8 cellular contexts compared by ENCODE assay signal in genomic region chr18:6885992-6886823, GRCh38.
A peak's percentile ranks its signal among the peaks of the same experiment; 100 is the strongest.
DNase-seq lines count a peak whose midpoint lies in the region; ATAC-seq and FAIRE-seq lines count a peak whose summit lies in the region.

No MANE protein-coding gene starts in this region.

- DNase-seq in GDM1 (lab: John Stamatoyannopoulos, UW) (peak; percentile 18), HuH-7 (ENCODE audit: low spot score) (peak; percentile 40), RKO (ENCODE audit: low spot score) (peak; percentile 62), lung microvascular endothelial cell (ENCODE audit: low read depth in 2 of 2) (peak; percentile 50 to 71)
- DNase-seq in activated CD8-positive, alpha-beta memory T cell treated with anti-CD3 and anti-CD28 coated beads, Interleukin-2, amount 50 U/mL, for 4 hours: no peak

- FAIRE-seq in endometrium (lab: Jason Lieb, UNC): peak; percentile 93

- no peak for ATAC-seq in HG03520 (IDR thresholded peaks at IDR 0.05; ENCODE audit: unreplicated experiment)
- no peak for ATAC-seq in GM19463 (IDR thresholded peaks at IDR 0.05; ENCODE audit: unreplicated experiment)
